Comparison of ENCODE assay signal across 2 cellular contexts in the genomic region with DNA sequence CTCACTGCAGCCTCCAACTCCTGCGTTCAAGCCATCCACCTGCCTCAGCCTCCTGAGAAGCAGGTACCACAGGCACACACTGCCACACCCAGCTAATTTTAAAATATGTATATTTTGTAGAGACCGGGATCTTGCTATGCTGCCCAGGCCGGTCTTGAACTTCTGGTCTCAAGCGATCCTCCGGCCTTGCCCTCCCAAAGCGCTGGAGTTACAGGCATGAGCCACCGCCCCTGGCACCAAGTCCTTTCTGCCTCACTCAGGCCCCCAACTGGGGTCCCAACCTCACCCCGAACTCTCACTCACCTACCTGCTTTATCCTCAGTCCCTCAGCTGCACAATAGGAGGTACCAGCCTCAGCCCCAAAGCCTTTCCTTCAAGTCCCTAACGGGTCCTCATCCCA.
TF ChIP-seq lines count a peak whose summit lies in the region.

No MANE protein-coding gene starts in this region.

TF ChIP-seq in SK-N-SH, 30 proteins besides CTCF, POLR2A, EP300 and RAD21 (continued from another document):
- TF ChIP-seq GATA2 (CRISPR knock-in tag; IDR thresholded peaks at IDR 0.05) (no peak), RFX5 (IDR thresholded peaks at IDR 0.05; ENCODE audit: low read length) (no peak), RXRA (IDR thresholded peaks at IDR 0.05; ENCODE audit: borderline replicate concordance, low read depth) (no peak), PBX3 (IDR thresholded peaks at IDR 0.05) (no peak), SIN3A (IDR thresholded peaks at IDR 0.05; ENCODE audit: borderline replicate concordance, low read depth, low read length) (no peak), REST (IDR thresholded peaks at IDR 0.05; ENCODE audit: low read depth, low read length) (no peak), POLR2AphosphoS5 (IDR thresholded peaks at IDR 0.05; ENCODE audit: low read depth, low read length) (no peak), ELF1 (IDR thresholded peaks at IDR 0.05) (no peak), MXI1 (IDR thresholded peaks at IDR 0.05; ENCODE audit: low read depth, low read length) (no peak)
- TF ChIP-seq, protein P1, sequence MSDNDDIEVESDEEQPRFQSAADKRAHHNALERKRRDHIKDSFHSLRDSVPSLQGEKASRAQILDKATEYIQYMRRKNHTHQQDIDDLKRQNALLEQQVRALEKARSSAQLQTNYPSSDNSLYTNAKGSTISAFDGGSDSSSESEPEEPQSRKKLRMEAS (IDR thresholded peaks at IDR 0.05; ENCODE audit: low read depth), result no peak
TF ChIP-seq in SK-N-SH: peak in this region for 0.

TF ChIP-seq in SK-N-SH treated with all-trans-retinoic acid at 6 μM for 48 hours, 23 proteins besides CTCF, POLR2A, EP300 and RAD21 (continued from another document):
- no peak for TF ChIP-seq PATZ1 (CRISPR knock-in tag; IDR thresholded peaks at IDR 0.05; ENCODE audit: borderline replicate concordance)
- no peak for TF ChIP-seq ESRRG (CRISPR knock-in tag; IDR thresholded peaks at IDR 0.05)
- no peak for TF ChIP-seq CREB5 (CRISPR knock-in tag; IDR thresholded peaks at IDR 0.05; ENCODE audit: low read depth)
- TF ChIP-seq ZFP30 (CRISPR knock-in tag; IDR thresholded peaks at IDR 0.05), result no peak
- no peak for TF ChIP-seq ISL1 (CRISPR knock-in tag; IDR thresholded peaks at IDR 0.05)
- TF ChIP-seq OSR1 (CRISPR knock-in tag; IDR thresholded peaks at IDR 0.05), result no peak
- no peak for TF ChIP-seq CSDC2 (CRISPR knock-in tag; IDR thresholded peaks at IDR 0.05)
- TF ChIP-seq ZFP3 (CRISPR knock-in tag; IDR thresholded peaks at IDR 0.05), result no peak
- TF ChIP-seq TCF4 (CRISPR knock-in tag; IDR thresholded peaks at IDR 0.05; ENCODE audit: borderline replicate concordance), result no peak
- TF ChIP-seq, protein P2, sequence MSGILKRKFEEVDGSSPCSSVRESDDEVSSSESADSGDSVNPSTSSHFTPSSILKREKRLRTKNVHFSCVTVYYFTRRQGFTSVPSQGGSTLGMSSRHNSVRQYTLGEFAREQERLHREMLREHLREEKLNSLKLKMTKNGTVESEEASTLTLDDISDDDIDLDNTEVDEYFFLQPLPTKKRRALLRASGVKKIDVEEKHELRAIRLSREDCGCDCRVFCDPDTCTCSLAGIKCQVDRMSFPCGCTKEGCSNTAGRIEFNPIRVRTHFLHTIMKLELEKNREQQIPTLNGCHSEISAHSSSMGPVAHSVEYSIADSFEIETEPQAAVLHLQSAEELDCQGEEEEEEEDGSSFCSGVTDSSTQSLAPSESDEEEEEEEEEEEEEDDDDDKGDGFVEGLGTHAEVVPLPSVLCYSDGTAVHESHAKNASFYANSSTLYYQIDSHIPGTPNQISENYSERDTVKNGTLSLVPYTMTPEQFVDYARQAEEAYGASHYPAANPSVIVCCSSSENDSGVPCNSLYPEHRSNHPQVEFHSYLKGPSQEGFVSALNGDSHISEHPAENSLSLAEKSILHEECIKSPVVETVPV (CRISPR knock-in tag; IDR thresholded peaks at IDR 0.05), result no peak
TF ChIP-seq in SK-N-SH treated with all-trans-retinoic acid at 6 μM for 48 hours: peak in this region for 0.
